ENCODE assay signal across 12 cellular contexts in the genomic region with DNA sequence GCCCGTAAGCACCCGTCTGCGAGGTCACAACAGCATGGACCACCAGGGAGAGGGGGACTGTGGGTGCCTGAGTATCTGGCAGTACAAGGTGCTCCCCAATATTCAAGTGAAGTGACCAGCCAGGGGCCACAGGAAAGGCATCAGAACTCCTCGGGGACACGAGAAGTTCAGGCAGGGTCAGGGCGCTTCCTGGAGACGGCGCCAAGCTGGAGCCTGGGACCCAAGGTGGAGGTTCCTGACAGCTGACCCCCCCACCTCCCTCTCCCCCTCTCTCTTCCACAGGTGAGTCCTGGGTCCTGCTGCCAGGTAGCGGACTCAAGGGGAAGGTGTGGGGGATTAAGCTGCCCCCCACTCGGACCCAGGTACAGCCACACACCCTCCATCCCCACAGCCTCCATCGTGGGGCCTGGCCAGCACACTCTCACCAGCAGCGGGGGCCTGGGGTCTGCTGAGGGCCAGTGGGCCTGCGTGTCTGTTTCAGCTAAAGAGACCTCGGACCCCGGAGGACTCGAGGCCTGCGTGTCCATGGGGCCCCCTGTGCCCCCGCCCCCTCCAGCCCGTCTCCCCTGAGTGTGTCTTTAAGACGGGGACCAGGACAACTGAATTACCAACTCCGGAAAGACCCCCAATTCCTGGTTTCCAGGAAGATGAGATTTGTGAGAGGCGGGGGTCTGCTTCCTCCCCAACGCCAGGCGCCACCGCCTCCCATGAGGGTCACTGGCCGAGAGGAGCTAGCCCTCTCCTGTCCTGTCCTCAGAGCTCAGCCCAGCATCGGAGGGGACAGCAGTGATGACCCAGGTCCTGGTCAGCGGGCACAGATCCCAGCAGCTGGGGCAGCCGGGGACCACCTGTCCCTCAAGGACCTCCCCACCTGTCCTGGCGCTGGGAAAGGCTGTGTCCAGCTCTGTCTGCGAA. TPM values are rescaled to one million over a fixed set of nuclear protein-coding genes. Genes with fewer than 3 reads are reported as not detected.
A peak's percentile ranks its signal among the peaks of the same experiment; 100 is the strongest.
DNase-seq lines count a peak whose midpoint lies in the region; ATAC-seq and TF ChIP-seq lines count a peak whose summit lies in the region.
"Had no signal": no experiment of that assay in that cellular context is flagged by ENCODE, and none has a peak within 500 bp of the region (broad histone marks: within the 10 kb centered on the region; RNA-seq: fewer than 3 reads in every experiment).

No MANE protein-coding gene starts in this region.

- H3K27me3 ChIP-seq in SK-N-SH (ENCODE audit: insufficient read depth): no peaks in the 10 kb centered on the region
- H3K27me3 ChIP-seq in heart right ventricle: peaks cover 0 to 36% (median 14%) of the 10 kb centered on the region in 7 donors
- peaks cover 0 to 52% (median 7%) of the 10 kb centered on the region in 7 donors for H3K27me3 ChIP-seq in spleen (replicated peaks in 1 of 7)

- no peaks in the 10 kb centered on the region for H4K20me1 ChIP-seq in SK-N-SH (ENCODE audit: insufficient read depth)

- H3K36me3 ChIP-seq in SK-N-SH (replicated peaks in 1 of 2; ENCODE audit: control insufficient read depth in 1 of 2, insufficient read depth in 2 of 2, low read length in 1 of 2): no peaks in the 10 kb centered on the region
- no peaks in the 10 kb centered on the region for H3K36me3 ChIP-seq in heart right ventricle
- no peaks in the 10 kb centered on the region for H3K36me3 ChIP-seq in spleen
- H3K36me3 ChIP-seq: prostate gland had no signal

- TF ChIP-seq CTCF in SK-N-SH (IDR thresholded peaks at IDR 0.05) (no peak), WTC11 (IDR thresholded peaks at IDR 0.05) (no peak), heart right ventricle (IDR thresholded peaks at IDR 0.05) (no peak), spleen (IDR thresholded peaks at IDR 0.05 in 8 of 11, conservative IDR thresholded peaks at IDR 0.05 in 3 of 11) (no peak)

- CTCF ChIA-PET in SK-N-SH (lab: Yijun Ruan, JAX): interaction anchor here (1.0 to 2.2 kb wide), 4 partner anchors 18 to 92 kb away, joined by 3 to 5 read pairs (median 3); no protein-coding TSS in a partner anchor
- CTCF ChIA-PET in WTC11 (lab: Charles Lee): interaction anchor here (1.1 to 1.3 kb wide), 2 partner anchors 78 to 167 kb away, joined by 4 read pairs; no protein-coding TSS in a partner anchor

- no peak overlapping the region for H2AFZ ChIP-seq in SK-N-SH (ENCODE audit: low read depth)

- TF ChIP-seq EP300 in SK-N-SH (IDR thresholded peaks at IDR 0.05; ENCODE audit: borderline replicate concordance in 1 of 2, low read depth in 1 of 2, low read length in 1 of 2): no peak

- peaks cover 8% of the 10 kb centered on the region for H3K27me3 Mint-ChIP-seq in WTC11 (ENCODE audit: low read depth)

- H3K9me2 ChIP-seq in SK-N-SH: no peaks in the 10 kb centered on the region

- H3K4me1 ChIP-seq in SK-N-SH (ENCODE audit: control insufficient read depth in 1 of 2, insufficient read depth in 2 of 2, low read depth in 1 of 2, low read length in 1 of 2): peaks cover 0 to 3% of the 10 kb centered on the region in 2 experiments; a peak in 1 of 4 replicates
- peaks cover 0 to 11% (median 7%) of the 10 kb centered on the region in 9 donors for H3K4me1 ChIP-seq in heart right ventricle
- peaks cover 3 to 30% (median 12%) of the 10 kb centered on the region in 6 donors for H3K4me1 ChIP-seq in spleen
- H3K4me1 ChIP-seq: prostate gland had no signal

- H3K4me1 Mint-ChIP-seq in WTC11: peaks cover 3% of the 10 kb centered on the region; the same call in 1 of the 2 replicates

- H3K9me3 ChIP-seq in SK-N-SH (no peaks in the 10 kb centered on the region), heart right ventricle (peaks cover 0 to 5% (median 0%) of the 10 kb centered on the region in 11 donors), spleen (peaks cover 0 to 7% (median 3%) of the 10 kb centered on the region in 8 donors)
- H3K9me3 ChIP-seq: prostate gland had no signal

- intact Hi-C loops in heart right ventricle (cut with DNase I) (loop anchor here in 1 of 10 donors (5.0 kb wide), 1 partner anchor 43 kb away; no protein-coding TSS in a partner anchor), spleen (cut with DNase I; ENCODE audit: low total_unique reads) (no loop called here)

- no peak overlapping the region for H3K4me2 ChIP-seq in SK-N-SH
- H3K4me2 ChIP-seq: KMS-11 had no signal

- TF ChIP-seq POLR2A in spleen (IDR thresholded peaks at IDR 0.05): no peak

- peaks cover 1% of the 10 kb centered on the region; the same call in 1 of the 2 replicates for H3K9me3 Mint-ChIP-seq in WTC11

- WGBS in SK-N-SH (ENCODE audit: low lambda C conversion rate): 57% methylated on average over 21 of the region's 31 CpGs
- WGBS in heart right ventricle, 2 donors: 71 to 76% methylated on average over 30 to 31 of the region's 31 CpGs
- 60 to 75% (median 67%) methylated on average over 11 to 31 of the region's 31 CpGs for WGBS in spleen, 5 donors

- DNase-seq in SK-N-SH (peak; percentile 56), WTC11 (ENCODE audit: low spot score) (no peak), heart right ventricle (peak in 1 of 2 donors; percentile 7), spleen (peak; percentile 75), AML-193 (lab: John Stamatoyannopoulos, UW) (no peak), dedifferentiated amniotic fluid mesenchymal stem cell (ENCODE audit: extremely low spot score) (no peak)
- DNase-seq in stimulated activated CD8-positive, alpha-beta memory T cell treated with anti-CD3 and anti-CD28 coated beads, Interleukin-4, amount 100 ng/mL, for 48 hours: no peak
- DNase-seq: 8988T had no signal

- POLR2A ChIA-PET in SK-N-SH (lab: Yijun Ruan, JAX) (no interaction called here), WTC11 (lab: Charles Lee) (no interaction called here)

- H3K79me2 ChIP-seq in SK-N-SH (ENCODE audit: insufficient read depth): no peaks in the 10 kb centered on the region

- no peak overlapping the region for H3K27ac Mint-ChIP-seq in WTC11

- no peak overlapping the region for H3K27ac ChIP-seq in SK-N-SH (ENCODE audit: low read depth in 2 of 2, low read length in 1 of 2)
- H3K27ac ChIP-seq in heart right ventricle: peak overlapping the region in 4 of 10 donors; percentile 43 to 73 (median 62)
- H3K27ac ChIP-seq in spleen: peak overlapping the region in 3 of 8 donors; percentile 71 to 82 (median 73)
- H3K27ac ChIP-seq: KMS-11 had no signal

- TF ChIP-seq RAD21 in SK-N-SH (IDR thresholded peaks at IDR 0.05; ENCODE audit: low read length): no peak

- no peak overlapping the region for H3K9ac ChIP-seq in SK-N-SH
- H3K9ac ChIP-seq: KMS-11 had no signal

- peaks cover under 1% of the 10 kb centered on the region; the same call in 1 of the 2 replicates for H3K36me3 Mint-ChIP-seq in WTC11

- ATAC-seq in SK-N-SH treated with all-trans-retinoic acid at 6 μM for 48 hours (no peak), WTC11 (no peak), heart right ventricle (peak in 1 of 8 donors; percentile 7)

- H3F3A ChIP-seq in SK-N-SH (replicated peaks; ENCODE audit: insufficient read depth): no peaks in the 10 kb centered on the region

- no peak overlapping the region for H3K4me3 ChIP-seq in SK-N-SH (ENCODE audit: low read depth in 2 of 2, low read length in 1 of 2)
- peak overlapping the region in 9 of 10 donors; percentile 34 to 57 (median 48) for H3K4me3 ChIP-seq in heart right ventricle
- peak overlapping the region in 5 of 8 donors; percentile 38 to 73 (median 43) for H3K4me3 ChIP-seq in spleen

- peak overlapping the region; percentile 45 for H3K4me3 Mint-ChIP-seq in WTC11

RNA-seq across cellular contexts. Expression of gene TNFRSF18, which starts 6.2 kb away (rescaled TPM):
- polyA plus RNA-seq in SK-N-SH (2012; rRNA removed): 0.05 TPM in 1 of 2 replicates, not detected in the other
- 0.03 and 0.06 TPM in 2 replicates for polyA plus RNA-seq in SK-N-SH (2012; cell fraction: cytosol; rRNA removed)
- polyA plus RNA-seq in SK-N-SH (2012; cell fraction: nucleus; rRNA removed): 0.41 TPM in 1 of 2 replicates, not detected in the other
- 0.83 to 1.2 TPM (median 1.1 TPM) in 3 replicates for total RNA-seq in WTC11 (2021)
- 1 to 10 TPM in 1 of 10 donors, under 1 TPM in 2, not detected in 7; 0.28 to 1.7 (median 0.49) TPM for total RNA-seq in heart right ventricle
- under 1 TPM in 1 of 2 donors, not detected in 1; 0.26 TPM for polyA plus RNA-seq in heart right ventricle
- total RNA-seq in spleen: 1 to 10 TPM; 5.2 to 9.9 (median 7.5) TPM
- 10 to 100 TPM in 1 of 3 donors, 1 to 10 TPM in 2; 7.2 to 16.3 (median 9.3) TPM for polyA plus RNA-seq in spleen
- total RNA-seq: endothelial cell of umbilical vein had no signal
- polyA plus RNA-seq: endothelial cell of umbilical vein had no signal

RNA-seq across cellular contexts. Expression of gene TNFRSF4, which starts 13.7 kb away (rescaled TPM):
- polyA plus RNA-seq in SK-N-SH (2012; rRNA removed) (not detected in 2 replicates), heart right ventricle (1 to 10 TPM; 3.8 to 9.8 TPM), spleen (10 to 100 TPM; 14.7 to 23.4 (median 14.7) TPM)
- polyA plus RNA-seq in SK-N-SH (2012; cell fraction: cytosol; rRNA removed): not detected in 2 replicates
- polyA plus RNA-seq in SK-N-SH (2012; cell fraction: nucleus; rRNA removed): 0.08 and 0.13 TPM in 2 replicates
- total RNA-seq in WTC11 (2021) (0.18 to 0.33 TPM in 2 of 3 replicates, not detected in the other), heart right ventricle (10 to 100 TPM in 1 of 10 donors, 1 to 10 TPM in 7, under 1 TPM in 2; 0.52 to 24.8 (median 5.0) TPM), spleen (10 to 100 TPM in 5 of 7 donors, 1 to 10 TPM in 2; 6.6 to 18.9 (median 12.5) TPM)

RNA-seq across cellular contexts. Expression of gene TTLL10, which starts 26.5 kb away (rescaled TPM):
- not detected in 2 replicates for polyA plus RNA-seq in SK-N-SH (2012; rRNA removed)
- polyA plus RNA-seq in SK-N-SH (2012; cell fraction: cytosol; rRNA removed): not detected in 2 replicates
- polyA plus RNA-seq in SK-N-SH (2012; cell fraction: nucleus; rRNA removed): not detected in 2 replicates
- 0.78 to 1.1 TPM (median 1.1 TPM) in 3 replicates for total RNA-seq in WTC11 (2021)
- total RNA-seq in heart right ventricle: under 1 TPM in 7 of 10 donors, not detected in 3; 0.11 to 0.53 (median 0.26) TPM
- polyA plus RNA-seq in heart right ventricle: under 1 TPM; 0.09 to 0.29 TPM
- total RNA-seq in spleen: under 1 TPM in 2 of 7 donors, not detected in 5; 0.17 to 0.34 TPM
- under 1 TPM in 2 of 3 donors, not detected in 1; 0.02 to 0.03 TPM for polyA plus RNA-seq in spleen
- total RNA-seq: endothelial cell of umbilical vein had no signal
- polyA plus RNA-seq: endothelial cell of umbilical vein had no signal

RNA-seq across cellular contexts. Expression of gene SDF4, which starts 31.6 kb away (rescaled TPM):
- polyA plus RNA-seq in SK-N-SH (2012; rRNA removed) (182 and 265 TPM in 2 replicates), heart right ventricle (100 to 1,000 TPM; 107 to 184 TPM), spleen (10 to 100 TPM; 39.1 to 84.2 (median 49.4) TPM)
- polyA plus RNA-seq in SK-N-SH (2012; cell fraction: cytosol; rRNA removed): 160 and 235 TPM in 2 replicates
- 199 and 219 TPM in 2 replicates for polyA plus RNA-seq in SK-N-SH (2012; cell fraction: nucleus; rRNA removed)
- total RNA-seq in WTC11 (2021) (92.3 to 105 TPM (median 101 TPM) in 3 replicates), heart right ventricle (100 to 1,000 TPM in 9 of 10 donors, 10 to 100 TPM in 1; 95.6 to 174 (median 123) TPM), spleen (100 to 1,000 TPM in 4 of 7 donors, 10 to 100 TPM in 3; 87.2 to 145 (median 114) TPM)

RNA-seq across cellular contexts. Expression of gene B3GALT6, which starts 31.8 kb away (rescaled TPM):
- 32.0 and 38.8 TPM in 2 replicates for polyA plus RNA-seq in SK-N-SH (2012; rRNA removed)
- 28.3 and 34.5 TPM in 2 replicates for polyA plus RNA-seq in SK-N-SH (2012; cell fraction: cytosol; rRNA removed)
- polyA plus RNA-seq in SK-N-SH (2012; cell fraction: nucleus; rRNA removed): 18.1 and 18.7 TPM in 2 replicates
- 18.8 to 21.4 TPM (median 20.0 TPM) in 3 replicates for total RNA-seq in WTC11 (2021)
- total RNA-seq in heart right ventricle: 10 to 100 TPM in 4 of 10 donors, 1 to 10 TPM in 6; 7.3 to 13.5 (median 9.1) TPM
- 10 to 100 TPM in 1 of 2 donors, 1 to 10 TPM in 1; 7.7 to 16.2 TPM for polyA plus RNA-seq in heart right ventricle
- 10 to 100 TPM; 13.2 to 25.1 (median 19.3) TPM for total RNA-seq in spleen
- 10 to 100 TPM in 2 of 3 donors, 1 to 10 TPM in 1; 7.9 to 16.6 (median 12.1) TPM for polyA plus RNA-seq in spleen

Comparison
In these comparisons a context has a peak if more than half of its experiments do, and no peak if none do; other contexts are left out.
1. DNase-seq: peak in SK-N-SH (single experiment) and spleen (single experiment); none in WTC11 (single experiment), stimulated activated CD8-positive, alpha-beta memory T cell treated with anti-CD3 and anti-CD28 coated beads, Interleukin-4, amount 100 ng/mL, for 48 hours (single experiment), AML-193 (0 of 2) and dedifferentiated amniotic fluid mesenchymal stem cell (single experiment).
2. H3K4me3 ChIP-seq: peak in heart right ventricle (9 of 10) and spleen (5 of 8); none in SK-N-SH (0 of 2).